ENCODE assay signal across 1 cellular context in the genomic region with DNA sequence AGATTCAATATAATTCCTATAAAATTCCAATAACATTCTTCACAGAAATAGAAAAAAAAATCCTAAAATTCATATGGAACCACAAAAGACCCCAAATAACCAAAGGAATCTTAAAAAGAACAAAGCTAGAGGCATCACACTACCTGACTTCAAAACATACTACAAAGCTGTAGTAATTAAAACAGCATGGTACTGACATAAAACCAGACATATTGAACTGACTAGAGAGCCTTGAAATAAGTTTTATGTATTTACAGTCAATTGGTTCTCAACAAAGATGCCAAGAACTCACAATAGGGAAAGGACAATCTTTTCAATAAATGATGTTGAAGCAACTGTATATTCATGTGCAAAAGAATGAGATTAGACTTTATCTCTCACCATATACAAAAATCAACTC.
TF ChIP-seq lines count a peak whose summit lies in the region.

No MANE protein-coding gene starts in this region.

TF ChIP-seq in K562, 482 proteins besides CTCF, POLR2A, EP300 and RAD21 (continued from another document):
- TF ChIP-seq, protein P1, sequence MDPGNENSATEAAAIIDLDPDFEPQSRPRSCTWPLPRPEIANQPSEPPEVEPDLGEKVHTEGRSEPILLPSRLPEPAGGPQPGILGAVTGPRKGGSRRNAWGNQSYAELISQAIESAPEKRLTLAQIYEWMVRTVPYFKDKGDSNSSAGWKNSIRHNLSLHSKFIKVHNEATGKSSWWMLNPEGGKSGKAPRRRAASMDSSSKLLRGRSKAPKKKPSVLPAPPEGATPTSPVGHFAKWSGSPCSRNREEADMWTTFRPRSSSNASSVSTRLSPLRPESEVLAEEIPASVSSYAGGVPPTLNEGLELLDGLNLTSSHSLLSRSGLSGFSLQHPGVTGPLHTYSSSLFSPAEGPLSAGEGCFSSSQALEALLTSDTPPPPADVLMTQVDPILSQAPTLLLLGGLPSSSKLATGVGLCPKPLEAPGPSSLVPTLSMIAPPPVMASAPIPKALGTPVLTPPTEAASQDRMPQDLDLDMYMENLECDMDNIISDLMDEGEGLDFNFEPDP (CRISPR knock-in tag; IDR thresholded peaks at IDR 0.05): no peak
TF ChIP-seq in K562: peak in this region for 3.
